Comparison of ENCODE assay signal across 10 cellular contexts in the genomic region with DNA sequence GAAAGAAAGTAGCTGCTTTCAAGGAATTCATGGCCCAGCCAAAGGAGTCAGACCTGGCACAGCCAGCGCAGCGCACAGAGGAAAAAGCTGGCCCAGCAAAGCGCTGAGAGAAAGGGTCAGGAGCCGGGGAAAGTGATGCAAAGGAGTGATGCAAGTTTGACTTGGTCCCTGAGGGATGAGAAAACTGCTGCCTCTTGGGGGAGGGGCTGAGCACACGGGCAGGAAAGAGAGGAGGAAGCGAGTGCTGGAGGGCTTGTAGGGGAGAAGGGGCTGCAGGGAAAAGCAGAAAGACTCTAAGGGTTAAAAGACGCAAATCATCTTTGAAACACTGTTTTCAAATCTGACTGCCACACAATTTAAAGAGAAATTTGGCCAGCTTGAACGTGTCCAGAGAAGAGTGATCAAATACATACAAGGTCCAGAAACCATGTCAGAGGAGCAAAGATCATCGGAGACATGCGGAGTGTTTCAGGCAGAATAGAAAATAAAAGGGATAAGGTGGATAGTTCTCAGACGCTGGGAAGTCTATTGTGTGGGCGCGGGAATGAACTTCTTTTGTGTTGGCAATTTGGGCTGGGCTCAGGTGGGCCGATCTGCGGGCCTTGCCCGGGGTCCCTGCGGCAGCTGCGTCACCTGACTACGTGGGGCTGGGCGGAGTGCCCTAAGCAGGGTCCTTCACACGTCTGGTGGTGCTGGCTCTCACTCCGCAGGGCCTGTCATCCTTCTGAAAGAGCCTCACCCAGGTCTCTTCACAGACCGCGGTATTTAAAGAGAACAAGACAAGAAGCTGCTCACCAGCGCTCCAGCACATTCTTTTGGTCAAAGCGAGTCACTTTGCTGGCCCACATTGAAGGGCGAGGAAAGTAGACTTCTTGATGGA. TPM values are rescaled to one million over a fixed set of nuclear protein-coding genes. Genes with fewer than 3 reads are reported as not detected.
DNase-seq lines count a peak whose midpoint lies in the region; ATAC-seq and TF ChIP-seq lines count a peak whose summit lies in the region.
"Had no signal": no experiment of that assay in that cellular context is flagged by ENCODE, and none has a peak within 500 bp of the region (broad histone marks: within the 10 kb centered on the region; RNA-seq: fewer than 3 reads in every experiment).

No MANE protein-coding gene starts in this region.

- TF ChIP-seq CTCF in epithelial cell of esophagus (IDR thresholded peaks at IDR 0.05; ENCODE audit: insufficient read depth, low read depth, low read length, missing control alignments), result no peak

- no peaks in the 10 kb centered on the region for H3K79me1 ChIP-seq in mesendoderm (ENCODE audit: low read length)

- H3K4me1 ChIP-seq in mesendoderm (ENCODE audit: control insufficient read depth, low read depth, low read length) (no peaks in the 10 kb centered on the region), aorta (ENCODE audit: control insufficient read depth in 1 of 2, insufficient read depth in 2 of 2, low read length in 2 of 2) (no peaks in the 10 kb centered on the region)

- intact Hi-C loops in aorta (cut with DNase I), result no loop called here

- peak overlapping the region; percentile 50 for H3K27ac Mint-ChIP-seq in activated T-cell treated with anti-CD3 and anti-CD28 coated beads, Interleukin-2, amount 50 U/mL, for 24 hours

- H3K9me3 Mint-ChIP-seq in activated T-cell treated with anti-CD3 and anti-CD28 coated beads, Interleukin-2, amount 50 U/mL, for 24 hours, result no peaks in the 10 kb centered on the region
- no peaks in the 10 kb centered on the region for H3K9me3 Mint-ChIP-seq in activated T-cell treated with anti-CD3 and anti-CD28 coated beads, Interleukin-2, amount 50 U/mL, for 4 hours

- H3K4me2 ChIP-seq in mesendoderm (ENCODE audit: low read length), result peak overlapping the region; percentile 22

- H3K36me3 ChIP-seq in mesendoderm (ENCODE audit: control insufficient read depth, insufficient read depth, low read length), result no peaks in the 10 kb centered on the region
- H3K36me3 ChIP-seq in aorta (ENCODE audit: control insufficient read depth in 1 of 2, insufficient read depth in 2 of 2, low read length in 1 of 2), result peaks cover 2% of the 10 kb centered on the region in 2 donors

- no peak overlapping the region for H3K23ac ChIP-seq in mesendoderm (ENCODE audit: low read length)

- no peaks in the 10 kb centered on the region for H3K79me2 ChIP-seq in mesendoderm (ENCODE audit: control insufficient read depth, insufficient read depth, low read length)

- H2AK5ac ChIP-seq in mesendoderm (ENCODE audit: low read length), result no peak overlapping the region

- H4K5ac ChIP-seq in mesendoderm (ENCODE audit: low read length), result no peak overlapping the region

- H3K4ac ChIP-seq in mesendoderm (ENCODE audit: low read depth, low read length), result no peak overlapping the region

- H3K4me3 ChIP-seq in epithelial cell of esophagus (ENCODE audit: low read length), result no peak overlapping the region
- no peak overlapping the region for H3K4me3 ChIP-seq in mesendoderm (ENCODE audit: low read length)
- no peak overlapping the region for H3K4me3 ChIP-seq in aorta (ENCODE audit: low read length in 2 of 2)

- no peak overlapping the region for H2BK5ac ChIP-seq in mesendoderm (ENCODE audit: low read length)

- H3K36me3 Mint-ChIP-seq in activated T-cell treated with anti-CD3 and anti-CD28 coated beads, Interleukin-2, amount 50 U/mL, for 24 hours (ENCODE audit: low read depth), result peaks cover 29% of the 10 kb centered on the region
- peaks cover 19% of the 10 kb centered on the region for H3K36me3 Mint-ChIP-seq in activated T-cell treated with anti-CD3 and anti-CD28 coated beads, Interleukin-2, amount 50 U/mL, for 4 hours (ENCODE audit: insufficient read depth)

- H3K27me3 ChIP-seq in mesendoderm (ENCODE audit: insufficient read depth, low read length, poor library complexity) (no peaks in the 10 kb centered on the region), aorta (ENCODE audit: control insufficient read depth in 1 of 2, insufficient read depth in 2 of 2, low read length in 1 of 2) (no peaks in the 10 kb centered on the region)

- H3K4me3 Mint-ChIP-seq in activated T-cell treated with anti-CD3 and anti-CD28 coated beads, Interleukin-2, amount 50 U/mL, for 24 hours, result no peak overlapping the region
- H3K4me3 Mint-ChIP-seq in activated T-cell treated with anti-CD3 and anti-CD28 coated beads, Interleukin-2, amount 50 U/mL, for 4 hours, result no peak overlapping the region

- H3K4me1 Mint-ChIP-seq in activated T-cell treated with anti-CD3 and anti-CD28 coated beads, Interleukin-2, amount 50 U/mL, for 24 hours (ENCODE audit: low read depth), result peaks cover 30% of the 10 kb centered on the region
- peaks cover 12% of the 10 kb centered on the region for H3K4me1 Mint-ChIP-seq in activated T-cell treated with anti-CD3 and anti-CD28 coated beads, Interleukin-2, amount 50 U/mL, for 4 hours (ENCODE audit: low read depth)

- no peak overlapping the region for H4K8ac ChIP-seq in mesendoderm (ENCODE audit: low read depth, low read length)

- H3K27ac ChIP-seq in mesendoderm (ENCODE audit: low read depth, low read length), result no peak overlapping the region
- H3K27ac ChIP-seq in aorta (ENCODE audit: low read depth in 1 of 2, low read length in 2 of 2), result no peak overlapping the region
- H3K27ac ChIP-seq: C4-2B had no signal

- H2BK15ac ChIP-seq in mesendoderm (replicated peaks; ENCODE audit: low read depth), result no peak overlapping the region

- ATAC-seq in activated T-cell treated with anti-CD3 and anti-CD28 coated beads, Interleukin-2, amount 50 U/mL, for 4 hours, result no peak
- ATAC-seq in aorta (ENCODE audit: low FRiP score) (peak; percentile 81), HG03280 (IDR thresholded peaks at IDR 0.05; ENCODE audit: unreplicated experiment) (no peak), HG03045 (IDR thresholded peaks at IDR 0.05; ENCODE audit: unreplicated experiment) (no peak)

- H3K9me3 ChIP-seq in aorta (ENCODE audit: control insufficient read depth, low read length), result no peaks in the 10 kb centered on the region

- no peak for DNase-seq in activated T-cell treated with anti-CD3 and anti-CD28 coated beads, Interleukin-2, amount 50 U/mL, for 24 hours
- no peak for DNase-seq in activated T-cell treated with anti-CD3 and anti-CD28 coated beads, Interleukin-2, amount 50 U/mL, for 4 hours
- peak; percentile 37 for DNase-seq in epithelial cell of esophagus (ENCODE audit: low read depth)
- peak; percentile 96 for DNase-seq in mesendoderm
- peak; percentile 56 to 82 for DNase-seq in aorta
- DNase-seq in HuH-7 (ENCODE audit: low spot score), result no peak
- DNase-seq: NCI-H2171 treated with DMSO at 0.1 percent for 48 hours had no signal

- no CpG with 5 or more reads among the region's 27 CpGs for WGBS in mesendoderm (ENCODE audit: extremely low coverage, insufficient coverage, low lambda C conversion rate)
- 60 to 63% methylated on average over 27 of the region's 27 CpGs for WGBS in aorta, 2 donors

- peak overlapping the region; percentile 1 for H3K9ac ChIP-seq in mesendoderm (ENCODE audit: low read length)

- peak overlapping the region; percentile 52 for H3K18ac ChIP-seq in mesendoderm (ENCODE audit: low read length)

- no peak overlapping the region for H2BK120ac ChIP-seq in mesendoderm (ENCODE audit: low read depth, low read length)

- no peaks in the 10 kb centered on the region for H3K27me3 Mint-ChIP-seq in activated T-cell treated with anti-CD3 and anti-CD28 coated beads, Interleukin-2, amount 50 U/mL, for 24 hours
- H3K27me3 Mint-ChIP-seq in activated T-cell treated with anti-CD3 and anti-CD28 coated beads, Interleukin-2, amount 50 U/mL, for 4 hours (ENCODE audit: low read depth), result no peaks in the 10 kb centered on the region

- H3K56ac ChIP-seq in mesendoderm (ENCODE audit: low read length), result peak overlapping the region; percentile 0

RNA-seq across cellular contexts. Expression of a gene that starts 18.1 kb away (rescaled TPM):
- total RNA-seq in activated T-cell treated with anti-CD3 and anti-CD28 coated beads, Interleukin-2, amount 50 U/mL, for 4 hours, result 1 to 10 TPM; 5.1 to 7.3 (median 5.4) TPM
- 1.4 TPM for polyA plus RNA-seq in mesendoderm (2013, experiment 1 of 2)
- polyA plus RNA-seq in mesendoderm (2013, experiment 2 of 2), result 1.7 TPM
- total RNA-seq in aorta, result 10 to 100 TPM; 18.2 to 32.2 TPM
- 10 to 100 TPM; 13.3 to 33.7 TPM for polyA plus RNA-seq in aorta

Comparison
In these comparisons a context has a peak if more than half of its experiments do, and no peak if none do; other contexts are left out.
1. DNase-seq: peak in epithelial cell of esophagus (single experiment), mesendoderm (single experiment) and aorta (2 of 2); none in activated T-cell treated with anti-CD3 and anti-CD28 coated beads, Interleukin-2, amount 50 U/mL, for 24 hours (single experiment), activated T-cell treated with anti-CD3 and anti-CD28 coated beads, Interleukin-2, amount 50 U/mL, for 4 hours (single experiment) and HuH-7 (single experiment).